ENCODE assay signal across 20 cellular contexts in the genomic region with DNA sequence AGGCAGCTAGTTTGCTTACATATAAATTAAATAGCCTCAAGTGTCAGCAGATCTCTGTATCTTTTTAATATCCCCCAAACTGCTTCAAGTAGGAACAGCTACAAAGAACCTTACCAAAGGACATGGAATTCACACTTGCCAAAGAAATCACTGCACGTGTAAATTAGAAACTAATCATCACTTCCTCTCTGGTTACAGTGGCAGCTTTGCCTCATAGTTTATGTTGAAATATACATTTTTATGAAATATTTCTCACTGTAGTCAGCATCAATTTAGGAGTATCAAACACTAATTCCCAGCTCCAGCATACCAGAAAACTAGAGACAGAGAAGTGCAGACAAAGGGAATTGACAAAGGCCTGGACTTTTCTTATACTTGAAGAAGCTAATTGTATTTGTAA.
DNase-seq lines count a peak whose midpoint lies in the region; FAIRE-seq and TF ChIP-seq lines count a peak whose summit lies in the region.
"Had no signal": no experiment of that assay in that cellular context is flagged by ENCODE, and none has a peak within 500 bp of the region (broad histone marks: within the 10 kb centered on the region; RNA-seq: fewer than 3 reads in every experiment).

No MANE protein-coding gene starts in this region.

- H3K27me3 ChIP-seq in GM23248 (replicated peaks; ENCODE audit: insufficient read depth) (no peaks in the 10 kb centered on the region), astrocyte (ENCODE audit: insufficient read depth, low read length) (no peaks in the 10 kb centered on the region)
- H3K27me3 ChIP-seq: BLaER1, Peyer's patch had no signal

- H3K4me3 Mint-ChIP-seq in astrocyte (ENCODE audit: unreplicated experiment): no peak overlapping the region
- H3K4me3 Mint-ChIP-seq: CD8-positive, alpha-beta memory T cell had no signal

- no peaks in the 10 kb centered on the region for H3K9me3 ChIP-seq in GM23248 (ENCODE audit: low read depth)
- H3K9me3 ChIP-seq in astrocyte (ENCODE audit: insufficient read depth, low read depth, low read length): no peaks in the 10 kb centered on the region
- H3K9me3 ChIP-seq: BLaER1, Peyer's patch had no signal

- peak overlapping the region; percentile 59 for H3K27ac Mint-ChIP-seq in astrocyte (ENCODE audit: unreplicated experiment)

- peaks cover 46% of the 10 kb centered on the region for H3K4me1 Mint-ChIP-seq in astrocyte (ENCODE audit: low read depth, unreplicated experiment)
- H3K4me1 Mint-ChIP-seq: CD8-positive, alpha-beta memory T cell had no signal

- peaks cover 44% of the 10 kb centered on the region for H3F3A ChIP-seq in GM23248 (ENCODE audit: insufficient read depth)

- peaks cover 1% of the 10 kb centered on the region for H3K36me3 Mint-ChIP-seq in astrocyte (ENCODE audit: low read depth, unreplicated experiment)

- no peaks in the 10 kb centered on the region for H3K79me2 ChIP-seq in GM23248 (ENCODE audit: insufficient read depth)
- peaks cover 6% of the 10 kb centered on the region for H3K79me2 ChIP-seq in astrocyte (ENCODE audit: insufficient read depth, low read length)

- TF ChIP-seq CTCF in AG10803 (conservative IDR thresholded peaks at IDR 0.05; ENCODE audit: low read length) (no peak), astrocyte (IDR thresholded peaks at IDR 0.05; ENCODE audit: insufficient read depth, low read depth, low read length) (no peak), fibroblast of the aortic adventitia (IDR thresholded peaks at IDR 0.05; ENCODE audit: insufficient read depth, low read length) (no peak)

- CTCF ChIA-PET in HEK293T (lab: Yijun Ruan, JAX): no interaction called here

- H3K36me3 ChIP-seq in GM23248 (ENCODE audit: low read depth) (no peaks in the 10 kb centered on the region), astrocyte (ENCODE audit: insufficient read depth, low read length) (no peaks in the 10 kb centered on the region)
- H3K36me3 ChIP-seq: BLaER1, Peyer's patch had no signal

- in situ Hi-C loops in GM23248 (cut with MboI): no loop called here

- H4K20me1 ChIP-seq in GM23248 (ENCODE audit: insufficient read depth): no peaks in the 10 kb centered on the region
- H4K20me1 ChIP-seq in astrocyte (ENCODE audit: insufficient read depth, low read length): no peaks in the 10 kb centered on the region
- H4K20me1 ChIP-seq: BLaER1 had no signal

- H2AFZ ChIP-seq in GM23248 (no peak overlapping the region), astrocyte (ENCODE audit: low read depth, low read length) (no peak overlapping the region)

- H3K9me3 Mint-ChIP-seq in astrocyte (ENCODE audit: unreplicated experiment): no peaks in the 10 kb centered on the region
- H3K9me3 Mint-ChIP-seq: CD8-positive, alpha-beta memory T cell had no signal

- H3K4me1 ChIP-seq in GM23248 (ENCODE audit: insufficient read depth) (peaks cover 63% of the 10 kb centered on the region), astrocyte (ENCODE audit: insufficient read depth, low read length) (peaks cover 36% of the 10 kb centered on the region)
- H3K4me1 ChIP-seq: BLaER1, Peyer's patch had no signal

- POLR2A ChIA-PET in HEK293T (lab: Yijun Ruan, JAX): no interaction called here

- no peak overlapping the region for H3K9ac ChIP-seq in GM23248
- peak overlapping the region; percentile 17 for H3K9ac ChIP-seq in astrocyte (ENCODE audit: low read length)
- H3K9ac ChIP-seq: BLaER1 had no signal

- H3K9me2 ChIP-seq in GM23248 (ENCODE audit: insufficient read depth): no peaks in the 10 kb centered on the region

- H3K4me3 ChIP-seq in AG10803 (ENCODE audit: low read length): no peak overlapping the region
- no peak overlapping the region for H3K4me3 ChIP-seq in GM23248
- no peak overlapping the region for H3K4me3 ChIP-seq in astrocyte (ENCODE audit: insufficient read depth, low read depth, low read length)
- H3K4me3 ChIP-seq in fibroblast of the aortic adventitia (ENCODE audit: low read depth, low read length): no peak overlapping the region
- H3K4me3 ChIP-seq: BLaER1, GM12878, K562, Peyer's patch had no signal

- WGBS in GM23248 (ENCODE audit: low coverage in 1 of 2, low lambda C conversion rate in 2 of 2, missing lambda C conversion rate in 2 of 2), 2 experiments: 2 to 13% methylated on average over 1 of the region's 1 CpG

- DNase-seq in AG10803 (ENCODE audit: low read depth): peak; percentile 79
- DNase-seq in GM23248: peak; percentile 52
- no peak for DNase-seq in astrocyte (ENCODE audit: low read depth)
- peak; percentile 14 for DNase-seq in fibroblast of the aortic adventitia (ENCODE audit: low read depth)
- no peak for DNase-seq in effector CD8-positive, alpha-beta T cell (lab: John Stamatoyannopoulos, UW)
- no peak for DNase-seq in NCI-H510A treated with DMSO at 0.1 percent for 48 hours (lab: John Stamatoyannopoulos, UW)
- no peak for DNase-seq in NCI-H1930 (lab: John Stamatoyannopoulos, UW)
- no peak for DNase-seq in HEK293T (ENCODE audit: extremely low spot score)
- DNase-seq: CD8-positive, alpha-beta memory T cell; DMS79 treated with DMSO at 0.1 percent for 48 hours; GDM1; NCI-H1436; NCI-H2081 treated with DMSO at 0.1 percent for 48 hours; NCI-H524 treated with DMSO at 0.1 percent for 48 hours; Peyer's patch had no signal

- peak overlapping the region; percentile 36; the same call in 1 of the 2 replicates for H3K27ac ChIP-seq in GM23248
- peak overlapping the region; percentile 37 for H3K27ac ChIP-seq in astrocyte (ENCODE audit: low read depth, low read length)
- H3K27ac ChIP-seq: BLaER1, HL-60, Peyer's patch had no signal

- no peak for FAIRE-seq in astrocyte (lab: Jason Lieb, UNC)
- FAIRE-seq: D721Med, GM12878, K562 had no signal

- H3K27me3 Mint-ChIP-seq in astrocyte (ENCODE audit: low read depth, unreplicated experiment): no peaks in the 10 kb centered on the region
- H3K27me3 Mint-ChIP-seq: CD8-positive, alpha-beta memory T cell had no signal

- peak overlapping the region; percentile 9 for H3K4me2 ChIP-seq in GM23248 (ENCODE audit: unreplicated experiment)
- no peak overlapping the region for H3K4me2 ChIP-seq in astrocyte (ENCODE audit: low read length)
- H3K4me2 ChIP-seq: BLaER1 had no signal

TF ChIP-seq in HEK293T, 16 proteins besides CTCF, POLR2A, EP300 and RAD21:
- TF ChIP-seq LEF1 (IDR thresholded peaks at IDR 0.05; ENCODE audit: borderline replicate concordance): no peak
- no peak for TF ChIP-seq CTBP1 (IDR thresholded peaks at IDR 0.05; ENCODE audit: borderline replicate concordance)
- no peak for TF ChIP-seq BHLHE40 (IDR thresholded peaks at IDR 0.05; ENCODE audit: borderline replicate concordance)
- TF ChIP-seq, protein P1, sequence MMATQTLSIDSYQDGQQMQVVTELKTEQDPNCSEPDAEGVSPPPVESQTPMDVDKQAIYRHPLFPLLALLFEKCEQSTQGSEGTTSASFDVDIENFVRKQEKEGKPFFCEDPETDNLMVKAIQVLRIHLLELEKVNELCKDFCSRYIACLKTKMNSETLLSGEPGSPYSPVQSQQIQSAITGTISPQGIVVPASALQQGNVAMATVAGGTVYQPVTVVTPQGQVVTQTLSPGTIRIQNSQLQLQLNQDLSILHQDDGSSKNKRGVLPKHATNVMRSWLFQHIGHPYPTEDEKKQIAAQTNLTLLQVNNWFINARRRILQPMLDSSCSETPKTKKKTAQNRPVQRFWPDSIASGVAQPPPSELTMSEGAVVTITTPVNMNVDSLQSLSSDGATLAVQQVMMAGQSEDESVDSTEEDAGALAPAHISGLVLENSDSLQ (IDR thresholded peaks at IDR 0.05): no peak

Comparison
In these comparisons a context has a peak if more than half of its experiments do, and no peak if none do; other contexts are left out.
1. DNase-seq: peak in AG10803 (single experiment), GM23248 (single experiment) and fibroblast of the aortic adventitia (single experiment); none in astrocyte (single experiment), effector CD8-positive, alpha-beta T cell (single experiment), NCI-H510A treated with DMSO at 0.1 percent for 48 hours (single experiment), NCI-H1930 (0 of 2) and HEK293T (single experiment).